In genomic region chr10:132478341-132479023, GRCh38 we compare ENCODE assay signal across 14 cellular contexts.
"Had no signal": no experiment of that assay in that cellular context is flagged by ENCODE, and none has a peak within 500 bp of the region (broad histone marks: within the 10 kb centered on the region; RNA-seq: fewer than 3 reads in every experiment).

No MANE protein-coding gene starts in this region.

- H3K36me3 ChIP-seq: breast epithelium, gastrocnemius medialis, thyroid gland had no signal

- H3K27ac ChIP-seq: breast epithelium, thyroid gland had no signal

- ATAC-seq: activated T-cell treated with anti-CD3 and anti-CD28 coated beads, Interleukin-2, amount 50 U/mL, for 4 hours; gastrocnemius medialis; naive thymus-derived CD8-positive, alpha-beta T cell had no signal

- H3K4me3 ChIP-seq: breast epithelium, gastrocnemius medialis, lung, thyroid gland had no signal

- FAIRE-seq: keratinocyte, TTC549 had no signal

- H3K27me3 ChIP-seq: gastrocnemius medialis, thyroid gland had no signal

- H3K9me3 ChIP-seq: breast epithelium, gastrocnemius medialis, thyroid gland had no signal

- DNase-seq: activated CD4-positive, CD25-positive, alpha-beta regulatory T cell; activated naive CD8-positive, alpha-beta T cell treated with anti-CD3 and anti-CD28 coated beads, Interleukin-2, amount 10 ng/mL, durations not matched to agents 7 days and 5 days; activated T-cell treated with anti-CD3 and anti-CD28 coated beads, Interleukin-2, amount 50 U/mL, for 4 hours; anterior cingulate cortex; stimulated activated CD4-positive, alpha-beta T cell treated with anti-CD3 and anti-CD28 coated beads, Interleukin-15, amount 100 ng/mL, for 24 hours; stimulated activated CD4-positive, alpha-beta T cell treated with anti-CD3 and anti-CD28 coated beads, Interleukin-4, amount 100 ng/mL, for 4 hours; T-helper 2 cell; thyroid gland had no signal

- H3K4me1 ChIP-seq: breast epithelium had no signal
